Comparison of ENCODE assay signal across 8 cellular contexts in genomic region chr11:31598454-31598853, GRCh38.
"Had no signal": no experiment of that assay in that cellular context is flagged by ENCODE, and none has a peak within 500 bp of the region (broad histone marks: within the 10 kb centered on the region; RNA-seq: fewer than 3 reads in every experiment).

No MANE protein-coding gene starts in this region.

- FAIRE-seq: G401.6, GM12878, GM12891, GM12892, GM18507, GM19239 had no signal

- ATAC-seq: GM12878 had no signal

- H3K4me3 ChIP-seq: GM12878 had no signal

- DNase-seq: GDM1, GF-D8 had no signal
